Comparison of ENCODE assay signal across 18 cellular contexts in genomic region chrX:112819813-112820212, GRCh38. TPM values are rescaled to one million over a fixed set of nuclear protein-coding genes. Genes with fewer than 3 reads are reported as not detected.
DNase-seq lines count a peak whose midpoint lies in the region; ATAC-seq and TF ChIP-seq lines count a peak whose summit lies in the region.
"Had no signal": no experiment of that assay in that cellular context is flagged by ENCODE, and none has a peak within 500 bp of the region (broad histone marks: within the 10 kb centered on the region; RNA-seq: fewer than 3 reads in every experiment).

No MANE protein-coding gene starts in this region.

- peak overlapping the region; percentile 53 for H3K27ac Mint-ChIP-seq in progenitor cell of endocrine pancreas
- no peak overlapping the region for H3K27ac Mint-ChIP-seq in activated naive CD4-positive, alpha-beta T cell treated with anti-CD3 and anti-CD28 coated beads, Interleukin-2, amount 10 ng/mL, durations not matched to agents 7 days and 5 days
- H3K27ac Mint-ChIP-seq: CD8-positive, alpha-beta T cell had no signal

- H3K27ac ChIP-seq in left lung = peak overlapping the region in 1 of 2 donors; percentile 26
- H3K27ac ChIP-seq: BLaER1 treated with 17β-estradiol and CSF1 and Interleukin-3, amounts not matched to agents 10 nM and 100 nM; SK-N-MC had no signal

- H3K4me3 ChIP-seq in left lung = no peak overlapping the region
- H3K4me3 ChIP-seq: BLaER1 treated with 17β-estradiol and CSF1 and Interleukin-3, amounts not matched to agents 10 nM and 100 nM; GM23338; K562; SK-N-MC had no signal

- peaks cover 33% of the 10 kb centered on the region for H3K4me1 Mint-ChIP-seq in progenitor cell of endocrine pancreas (ENCODE audit: low read depth)
- peaks cover 11% of the 10 kb centered on the region for H3K4me1 Mint-ChIP-seq in activated naive CD4-positive, alpha-beta T cell treated with anti-CD3 and anti-CD28 coated beads, Interleukin-2, amount 10 ng/mL, durations not matched to agents 7 days and 5 days

- H3K4me3 Mint-ChIP-seq in progenitor cell of endocrine pancreas (ENCODE audit: low read depth) = no peak overlapping the region
- no peak overlapping the region for H3K4me3 Mint-ChIP-seq in activated naive CD4-positive, alpha-beta T cell treated with anti-CD3 and anti-CD28 coated beads, Interleukin-2, amount 10 ng/mL, durations not matched to agents 7 days and 5 days
- H3K4me3 Mint-ChIP-seq: CD8-positive, alpha-beta T cell; GM23338 had no signal

- no peaks in the 10 kb centered on the region for H3K9me3 Mint-ChIP-seq in progenitor cell of endocrine pancreas (ENCODE audit: low read depth)
- H3K9me3 Mint-ChIP-seq in activated naive CD4-positive, alpha-beta T cell treated with anti-CD3 and anti-CD28 coated beads, Interleukin-2, amount 10 ng/mL, durations not matched to agents 7 days and 5 days = no peaks in the 10 kb centered on the region
- H3K9me3 Mint-ChIP-seq: CD8-positive, alpha-beta T cell; GM23338 had no signal

- intact Hi-C loops in left lung (cut with DNase I) = no loop called here

- peak; percentile 70 for ATAC-seq in left lung
- ATAC-seq: CD8-positive, alpha-beta T cell; HCT116; K562 had no signal

- TF ChIP-seq CTCF in left lung (IDR thresholded peaks at IDR 0.05) (no peak), progenitor cell of endocrine pancreas (IDR thresholded peaks at IDR 0.05; ENCODE audit: unreplicated experiment) (no peak), GM13977 (IDR thresholded peaks at IDR 0.05; ENCODE audit: extremely low read depth, insufficient read depth, missing control alignments) (no peak)

- DNase-seq in H4 (ENCODE audit: low spot score) = peak; percentile 24
- peak; percentile 10 for DNase-seq in M059J (ENCODE audit: low read depth)
- DNase-seq in left lung = no peak
- no peak for DNase-seq in progenitor cell of endocrine pancreas (ENCODE audit: low spot score, unreplicated experiment)
- no peak for DNase-seq in NCI-H774 (lab: John Stamatoyannopoulos, UW)
- DNase-seq in GM13977 (ENCODE audit: low spot score) = no peak
- DNase-seq in activated naive CD4-positive, alpha-beta T cell treated with anti-CD3 and anti-CD28 coated beads, Interleukin-2, amount 10 ng/mL, durations not matched to agents 7 days and 5 days = no peak
- DNase-seq: CD8-positive, alpha-beta T cell; NCI-H187; NCI-H2107; NCI-H345; NCI-H526 treated with DMSO at 0.1 percent for 48 hours; SHP77 had no signal

- H3K27me3 Mint-ChIP-seq in progenitor cell of endocrine pancreas = no peaks in the 10 kb centered on the region
- H3K27me3 Mint-ChIP-seq in activated naive CD4-positive, alpha-beta T cell treated with anti-CD3 and anti-CD28 coated beads, Interleukin-2, amount 10 ng/mL, durations not matched to agents 7 days and 5 days = no peaks in the 10 kb centered on the region

- H3K9me3 ChIP-seq in left lung = no peaks in the 10 kb centered on the region

- H3K27me3 ChIP-seq in left lung = no peaks in the 10 kb centered on the region

- H3K36me3 Mint-ChIP-seq in progenitor cell of endocrine pancreas (ENCODE audit: insufficient read depth) = peaks cover 51% of the 10 kb centered on the region
- H3K36me3 Mint-ChIP-seq in activated naive CD4-positive, alpha-beta T cell treated with anti-CD3 and anti-CD28 coated beads, Interleukin-2, amount 10 ng/mL, durations not matched to agents 7 days and 5 days = no peaks in the 10 kb centered on the region

- no peaks in the 10 kb centered on the region for H3K36me3 ChIP-seq in left lung

- in situ Hi-C loops in GM13977 (cut with MboI; ENCODE audit: low pct_unique_long_range_greater_than_20kb, low sequenced_read_pairs, unreplicated experiment) = no loop called here

- peaks cover 0 to 4% of the 10 kb centered on the region in 2 donors for H3K4me1 ChIP-seq in left lung

- CTCF ChIA-PET in activated naive CD4-positive, alpha-beta T cell treated with anti-CD3 and anti-CD28 coated beads, Interleukin-2, amount 10 ng/mL, durations not matched to agents 7 days and 5 days (lab: Charles Lee) = no interaction called here

RNA-seq across cellular contexts. Expression of gene AMOT, which starts 20.8 kb away (rescaled TPM):
- 4.3 and 6.7 TPM in 2 replicates for total RNA-seq in H4 (2014; rRNA removed; shearing (Covaris generic))
- 6.7 and 8.9 TPM in 2 replicates for total RNA-seq in M059J (2014; rRNA removed; shearing (Covaris generic))
- 10 to 100 TPM in 1 of 2 donors, 1 to 10 TPM in 1; 7.5 to 31.0 TPM for total RNA-seq in left lung
- total RNA-seq in progenitor cell of endocrine pancreas = 444 and 494 TPM in 2 replicates

Comparison
In these comparisons a context has a peak if more than half of its experiments do, and no peak if none do; other contexts are left out.
1. DNase-seq: peak in H4 (single experiment) and M059J (single experiment); none in left lung (0 of 2), progenitor cell of endocrine pancreas (single experiment), NCI-H774 (single experiment), GM13977 (single experiment) and activated naive CD4-positive, alpha-beta T cell treated with anti-CD3 and anti-CD28 coated beads, Interleukin-2, amount 10 ng/mL, durations not matched to agents 7 days and 5 days (single experiment).
2. RNA of gene AMOT, which starts 20.8 kb away (total RNA-seq): 444 to 494 TPM in progenitor cell of endocrine pancreas; 7.5 to 31.0 TPM in left lung, 6.7 to 8.9 TPM in M059J and 4.3 to 6.7 TPM in H4; every median in the first group is over 10 times any median in the second.